ENCODE assay signal across 1 cellular context in genomic region chr17:4839221-4839620, GRCh38.
TF ChIP-seq lines count a peak whose summit lies in the region.

No MANE protein-coding gene starts in this region.

TF ChIP-seq in K562, 482 proteins besides CTCF, POLR2A, EP300 and RAD21:
- no peak for TF ChIP-seq HDAC1 (IDR thresholded peaks at IDR 0.05)
- no peak for TF ChIP-seq SMARCB1 (IDR thresholded peaks at IDR 0.05; ENCODE audit: insufficient read length, low read depth)
- no peak for TF ChIP-seq EP400 (IDR thresholded peaks at IDR 0.05)
- no peak for TF ChIP-seq HNRNPL (IDR thresholded peaks at IDR 0.05; ENCODE audit: low read depth, low read length)
- no peak for TF ChIP-seq ARNT (IDR thresholded peaks at IDR 0.05)
- no peak for TF ChIP-seq ZNF408 (CRISPR knock-in tag; IDR thresholded peaks at IDR 0.05; ENCODE audit: low read depth)
- 0 out of 2 replicates have a peak, but pooled peaks have one; percentile 35 for TF ChIP-seq HDGF (IDR thresholded peaks at IDR 0.05)
- TF ChIP-seq CREBBP (IDR thresholded peaks at IDR 0.05; ENCODE audit: low read depth, low read length): no peak
- no peak for TF ChIP-seq NELFE (IDR thresholded peaks at IDR 0.05; ENCODE audit: insufficient read depth, insufficient read length)
- no peak for TF ChIP-seq NFIX (CRISPR knock-in tag; IDR thresholded peaks at IDR 0.05; ENCODE audit: low read depth)
- 0 out of 4 replicates have a peak, but pooled peaks of 1 of the 2 experiments have one; percentile 25 for TF ChIP-seq ZNF639 (CRISPR knock-in tag; conservative IDR thresholded peaks at IDR 0.05 in 1 of 2, IDR thresholded peaks at IDR 0.05 in 1 of 2)
- TF ChIP-seq ZNF644 (tag; IDR thresholded peaks at IDR 0.05; ENCODE audit: low read depth): no peak
- no peak for TF ChIP-seq MLX (CRISPR knock-in tag; conservative IDR thresholded peaks at IDR 0.05)
- TF ChIP-seq ZNF76 (CRISPR knock-in tag; IDR thresholded peaks at IDR 0.05; ENCODE audit: borderline replicate concordance): no peak
- TF ChIP-seq TAF9B (IDR thresholded peaks at IDR 0.05; ENCODE audit: partially characterized antibody): no peak
- no peak for TF ChIP-seq MEIS2 (IDR thresholded peaks at IDR 0.05; ENCODE audit: partially characterized antibody)
- no peak for TF ChIP-seq SRF (CRISPR knock-in tag; IDR thresholded peaks at IDR 0.05)
- no peak for TF ChIP-seq FOXJ2 (tag; IDR thresholded peaks at IDR 0.05)
- no peak for TF ChIP-seq RFX7 (CRISPR knock-in tag; IDR thresholded peaks at IDR 0.05)
- TF ChIP-seq ZNF57 (CRISPR knock-in tag; IDR thresholded peaks at IDR 0.05): no peak
- TF ChIP-seq ZBTB40 (IDR thresholded peaks at IDR 0.05): peak; percentile 38; the same call in 1 of the 2 replicates
- TF ChIP-seq ZBTB40 (CRISPR knock-in tag; IDR thresholded peaks at IDR 0.05): no peak
